ENCODE assay signal across 17 cellular contexts in the genomic region with DNA sequence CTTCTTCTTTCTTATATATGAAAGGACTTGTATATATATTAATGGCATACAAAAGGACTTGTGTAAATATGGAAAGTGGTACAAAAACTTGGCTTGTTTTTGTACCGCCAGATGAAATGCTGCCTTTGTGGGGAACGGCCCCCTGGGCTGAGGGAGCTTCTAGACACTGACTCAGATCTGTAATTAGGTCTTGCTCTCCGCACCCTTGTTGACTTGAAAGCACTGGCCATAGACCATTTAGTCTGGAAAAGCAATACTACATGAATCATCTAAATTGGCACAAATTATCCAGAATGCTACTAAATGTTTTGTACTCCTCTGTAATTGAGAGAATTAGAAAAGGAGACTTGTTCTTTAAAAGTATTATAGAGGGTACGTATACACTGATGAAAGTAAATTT.
A peak's percentile ranks its signal among the peaks of the same experiment; 100 is the strongest.
DNase-seq lines count a peak whose midpoint lies in the region; ATAC-seq and TF ChIP-seq lines count a peak whose summit lies in the region.
"Had no signal": no experiment of that assay in that cellular context is flagged by ENCODE, and none has a peak within 500 bp of the region (broad histone marks: within the 10 kb centered on the region; RNA-seq: fewer than 3 reads in every experiment).

No MANE protein-coding gene starts in this region.

- H3K4me3 ChIP-seq in heart left ventricle (no peak overlapping the region), left ventricle myocardium inferior (no peak overlapping the region), PC-3 (ENCODE audit: low read length) (no peak overlapping the region), thoracic aorta (no peak overlapping the region)
- H3K4me3 ChIP-seq: K562, SJCRH30 had no signal

- H3K4me1 ChIP-seq in heart left ventricle = peaks cover 0 to 46% (median 3%) of the 10 kb centered on the region in 12 donors
- peaks cover 18% of the 10 kb centered on the region for H3K4me1 ChIP-seq in left ventricle myocardium inferior
- no peaks in the 10 kb centered on the region for H3K4me1 ChIP-seq in PC-3 (ENCODE audit: insufficient read depth, low read length)
- peaks cover 18 to 68% of the 10 kb centered on the region in 2 donors for H3K4me1 ChIP-seq in thoracic aorta (ENCODE audit: control insufficient read depth in 1 of 2, low read depth in 2 of 2)

- H3K9me3 ChIP-seq in heart left ventricle (no peaks in the 10 kb centered on the region), left ventricle myocardium inferior (replicated peaks) (no peaks in the 10 kb centered on the region), PC-3 (ENCODE audit: low read length) (no peaks in the 10 kb centered on the region), thoracic aorta (no peaks in the 10 kb centered on the region)
- H3K9me3 ChIP-seq: SJCRH30 had no signal

- H4K20me1 ChIP-seq in PC-3 (ENCODE audit: low read length) = 0 out of 2 replicates have a peak, but pooled peaks cover 7% of the 10 kb centered on the region

- no peak for TF ChIP-seq POLR2A in heart left ventricle (IDR thresholded peaks at IDR 0.05)

- POLR2A ChIA-PET in PC-3 (lab: Charles Lee; ENCODE audit: unreplicated experiment) = no interaction called here

- ATAC-seq in heart left ventricle (peak in 3 of 4 donors; percentile 24 to 73 (median 72)), PC-3 (no peak; the same call in 1 of the 2 replicates), thoracic aorta (ENCODE audit: insufficient number of reproducible peaks, low FRiP score, low read depth) (no peak)
- ATAC-seq: HCT116; K562; naive thymus-derived CD8-positive, alpha-beta T cell had no signal

- CTCF ChIA-PET in PC-3 (lab: Charles Lee) = no interaction called here

- DNase-seq in heart left ventricle = no peak
- DNase-seq in left ventricle myocardium inferior = no peak
- DNase-seq in PC-3 = no peak
- peak; percentile 86 for DNase-seq in fibroblast of peridontal ligament (ENCODE audit: extremely low read depth)
- DNase-seq in thoracic aorta (ENCODE audit: low spot score) = no peak
- DNase-seq in NCI-H1694 treated with DMSO at 0.1 percent for 48 hours (lab: John Stamatoyannopoulos, UW) = no peak
- no peak for DNase-seq in activated CD4-positive, alpha-beta T cell treated with anti-CD3 and anti-CD28 coated beads for 48 hours
- no peak for DNase-seq in NCI-H526 treated with DMSO at 0.1 percent for 48 hours (lab: John Stamatoyannopoulos, UW)
- DNase-seq: activated CD8-positive, alpha-beta memory T cell treated with anti-CD3 and anti-CD28 coated beads, Interleukin-2, amount 50 U/mL, for 4 hours; DND-41; naive thymus-derived CD8-positive, alpha-beta T cell; NCI-H526; SJCRH30; small intestine; WERI-Rb-1 had no signal

- H3F3A ChIP-seq in PC-3 (ENCODE audit: low read length, unreplicated experiment) = no peaks in the 10 kb centered on the region

- H3K27me3 ChIP-seq in heart left ventricle (no peaks in the 10 kb centered on the region), left ventricle myocardium inferior (ENCODE audit: low read depth) (no peaks in the 10 kb centered on the region), PC-3 (ENCODE audit: low read length) (no peaks in the 10 kb centered on the region), thoracic aorta (replicated peaks; ENCODE audit: insufficient read depth) (no peaks in the 10 kb centered on the region)
- H3K27me3 ChIP-seq: SJCRH30 had no signal

- H3K9ac ChIP-seq in PC-3 (ENCODE audit: low read length) = no peak overlapping the region

- H3K9me2 ChIP-seq in PC-3 (replicated peaks; ENCODE audit: low read length) = no peaks in the 10 kb centered on the region

- intact Hi-C loops in heart left ventricle (cut with DNase I) (no loop called here), left ventricle myocardium inferior (cut with micrococcal nuclease) (no loop called here), PC-3 (cut with micrococcal nuclease) (no loop called here)

- no peak overlapping the region for H3K4me2 ChIP-seq in PC-3 (ENCODE audit: low read length)

- WGBS in heart left ventricle, 4 donors = 88 to 94% (median 92%) methylated on average over 4 of the region's 4 CpGs

- peak overlapping the region in 4 of 12 donors; percentile 1 to 47 (median 12) for H3K27ac ChIP-seq in heart left ventricle
- no peak overlapping the region for H3K27ac ChIP-seq in left ventricle myocardium inferior (replicated peaks)
- no peak overlapping the region for H3K27ac ChIP-seq in PC-3 (ENCODE audit: low read length)
- H3K27ac ChIP-seq in thoracic aorta = peak overlapping the region; percentile 27 to 59
- H3K27ac ChIP-seq: SJCRH30, WERI-Rb-1 had no signal

- TF ChIP-seq CTCF in heart left ventricle (IDR thresholded peaks at IDR 0.05) (no peak), left ventricle myocardium inferior (IDR thresholded peaks at IDR 0.05; ENCODE audit: borderline replicate concordance) (no peak), PC-3 (conservative IDR thresholded peaks at IDR 0.05; ENCODE audit: low read depth, low read length) (no peak), thoracic aorta (IDR thresholded peaks at IDR 0.05) (no peak)

- H3K79me2 ChIP-seq in PC-3 (ENCODE audit: low read length) = peaks cover 11% of the 10 kb centered on the region; the same call in 1 of the 2 replicates

- H3K36me3 ChIP-seq in heart left ventricle (peaks cover 0 to 4% (median 0%) of the 10 kb centered on the region in 9 donors), left ventricle myocardium inferior (no peaks in the 10 kb centered on the region), PC-3 (ENCODE audit: low read depth, low read length) (peaks cover 8% of the 10 kb centered on the region; the same call in 1 of the 2 replicates), thoracic aorta (no peaks in the 10 kb centered on the region)
- H3K36me3 ChIP-seq: WERI-Rb-1 had no signal

- no peak overlapping the region for H2AFZ ChIP-seq in PC-3 (ENCODE audit: low read length)

- TSS peak; percentile 2 for BruUV-seq in PC-3 (replicated peaks; lab: Mats Ljungman, UMichigan)

Comparison
In these comparisons a context has a peak if more than half of its experiments do, and no peak if none do; other contexts are left out.
1. ATAC-seq: peak in heart left ventricle (3 of 4); none in PC-3 (single experiment) and thoracic aorta (single experiment).
2. H3K27ac ChIP-seq: peak in thoracic aorta (2 of 2); none in left ventricle myocardium inferior (single experiment) and PC-3 (single experiment).